Comparison of ENCODE assay signal across 1 cellular context in genomic region chr1:11100149-11100493, GRCh38.
TF ChIP-seq lines count a peak whose summit lies in the region.

No MANE protein-coding gene starts in this region.

TF ChIP-seq in IMR-90, 13 proteins besides CTCF, POLR2A, EP300 and RAD21 (continued from another document):
- TF ChIP-seq, protein P1, sequence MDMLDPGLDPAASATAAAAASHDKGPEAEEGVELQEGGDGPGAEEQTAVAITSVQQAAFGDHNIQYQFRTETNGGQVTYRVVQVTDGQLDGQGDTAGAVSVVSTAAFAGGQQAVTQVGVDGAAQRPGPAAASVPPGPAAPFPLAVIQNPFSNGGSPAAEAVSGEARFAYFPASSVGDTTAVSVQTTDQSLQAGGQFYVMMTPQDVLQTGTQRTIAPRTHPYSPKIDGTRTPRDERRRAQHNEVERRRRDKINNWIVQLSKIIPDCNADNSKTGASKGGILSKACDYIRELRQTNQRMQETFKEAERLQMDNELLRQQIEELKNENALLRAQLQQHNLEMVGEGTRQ (IDR thresholded peaks at IDR 0.05; ENCODE audit: low read depth, low read length): no peak
